In the genomic region with DNA sequence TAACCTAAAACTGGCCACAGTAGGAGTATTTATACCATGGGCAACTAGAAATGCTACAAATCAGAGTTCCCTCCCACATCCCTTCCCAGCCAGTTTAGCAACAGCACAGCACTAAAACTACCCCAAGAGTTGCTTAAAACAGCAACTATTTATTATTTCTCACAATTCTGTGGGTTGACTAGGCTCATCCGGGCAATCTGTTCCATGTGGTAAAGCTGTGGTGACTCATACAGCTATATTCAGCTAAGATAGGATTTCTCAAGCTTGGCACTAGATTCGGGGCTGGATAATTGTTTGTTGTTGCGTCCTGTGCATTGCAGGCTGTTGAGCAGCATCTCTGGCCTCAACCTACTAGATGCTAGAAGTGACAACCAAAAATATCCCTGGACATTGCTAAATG, we compare ENCODE assay signal across 8 cellular contexts. TPM values are rescaled to one million over a fixed set of nuclear protein-coding genes. Genes with fewer than 3 reads are reported as not detected.
A peak's percentile ranks its signal among the peaks of the same experiment; 100 is the strongest.
DNase-seq lines count a peak whose midpoint lies in the region; ATAC-seq, FAIRE-seq and TF ChIP-seq lines count a peak whose summit lies in the region.

No MANE protein-coding gene starts in this region.

- H3K36me3 Mint-ChIP-seq in activated CD4-positive, alpha-beta T cell treated with anti-CD3 and anti-CD28 coated beads, Interleukin-2, amount 10 ng/mL, durations not matched to agents 24 days and 14 days (ENCODE audit: low read depth) = peaks cover 3% of the 10 kb centered on the region

- H3K4me3 ChIP-seq in right lobe of liver = no peak overlapping the region
- no peak overlapping the region for H3K4me3 ChIP-seq in HepG2 (replicated peaks in 1 of 3; ENCODE audit: insufficient read depth in 1 of 3, low read depth in 2 of 3, low read length in 3 of 3)
- H3K4me3 ChIP-seq in upper lobe of right lung = no peak overlapping the region

- no peaks in the 10 kb centered on the region for H3K9me3 Mint-ChIP-seq in activated CD4-positive, alpha-beta T cell treated with anti-CD3 and anti-CD28 coated beads, Interleukin-2, amount 10 ng/mL, durations not matched to agents 24 days and 14 days

- H3K36me3 ChIP-seq in right lobe of liver (no peaks in the 10 kb centered on the region), HepG2 (replicated peaks in 1 of 2; ENCODE audit: control insufficient read depth in 1 of 2, insufficient read depth in 2 of 2, low read length in 2 of 2) (no peaks in the 10 kb centered on the region), upper lobe of right lung (no peaks in the 10 kb centered on the region)

- H3K79me2 ChIP-seq in HepG2 (ENCODE audit: insufficient read depth, low read length) = no peaks in the 10 kb centered on the region

- H3K9ac ChIP-seq in HepG2 (ENCODE audit: insufficient read depth, low read depth, low read length) = no peak overlapping the region

- H3K4me2 ChIP-seq in HepG2 (ENCODE audit: low read depth, low read length) = no peak overlapping the region

- H4K20me1 ChIP-seq in HepG2 (ENCODE audit: insufficient read depth, low read length) = no peaks in the 10 kb centered on the region

- H3K27me3 ChIP-seq in right lobe of liver = no peaks in the 10 kb centered on the region
- peaks cover 0 to 3% of the 10 kb centered on the region in 2 experiments; a peak in 2 of 5 replicates for H3K27me3 ChIP-seq in HepG2 (ENCODE audit: control insufficient read depth in 1 of 2, insufficient read depth in 2 of 2, low read length in 2 of 2)
- no peaks in the 10 kb centered on the region for H3K27me3 ChIP-seq in upper lobe of right lung

- BruUV-seq in HepG2 (replicated peaks; lab: Mats Ljungman, UMichigan) = no TSS peak

- TF ChIP-seq RAD21 in HepG2 (CRISPR knock-in tag; IDR thresholded peaks at IDR 0.05) = no peak

- H3K4me3 Mint-ChIP-seq in activated CD4-positive, alpha-beta T cell treated with anti-CD3 and anti-CD28 coated beads, Interleukin-2, amount 10 ng/mL, durations not matched to agents 24 days and 14 days = peak overlapping the region; percentile 49

- no peaks in the 10 kb centered on the region for H3K4me1 ChIP-seq in right lobe of liver
- no peaks in the 10 kb centered on the region for H3K4me1 ChIP-seq in HepG2 (ENCODE audit: insufficient read depth, low read length)
- H3K4me1 ChIP-seq in upper lobe of right lung = peaks cover 13% of the 10 kb centered on the region

- CTCF ChIA-PET in HepG2 (lab: Yijun Ruan, JAX; ENCODE audit: low intra/inter-chr PET ratio, low total read pairs) = interaction anchor here (1.8 kb wide), 1 partner anchor 238 kb away, joined by 6 read pairs; no protein-coding TSS in a partner anchor
- CTCF ChIA-PET in HEK293T (lab: Yijun Ruan, JAX) = no interaction called here

- intact Hi-C loops in right lobe of liver (cut with DNase I) = no loop called here
- intact Hi-C loops in HepG2 (cut with micrococcal nuclease; ENCODE audit: unreplicated experiment) = no loop called here
- intact Hi-C loops in activated CD4-positive, alpha-beta T cell treated with anti-CD3 and anti-CD28 coated beads, Interleukin-2, amount 10 ng/mL, durations not matched to agents 24 days and 14 days (cut with micrococcal nuclease) = loop anchor here (5.0 kb wide), 2 partner anchors 139 to 309 kb away; partner anchors contain the start of gene REPS1
- intact Hi-C loops in upper lobe of right lung (cut with DNase I) = no loop called here

- TF ChIP-seq POLR2A in right lobe of liver (IDR thresholded peaks at IDR 0.05) (no peak), HepG2 (IDR thresholded peaks at IDR 0.05; ENCODE audit: insufficient read depth in 1 of 2, low read depth in 2 of 2, low read length in 2 of 2) (no peak)

- peak overlapping the region; percentile 98 for H3K27ac Mint-ChIP-seq in activated CD4-positive, alpha-beta T cell treated with anti-CD3 and anti-CD28 coated beads, Interleukin-2, amount 10 ng/mL, durations not matched to agents 24 days and 14 days

- TF ChIP-seq CTCF in right lobe of liver (IDR thresholded peaks at IDR 0.05) (no peak), HepG2 (CRISPR knock-in tag; IDR thresholded peaks at IDR 0.05) (no peak), upper lobe of right lung (IDR thresholded peaks at IDR 0.05) (no peak)

- H3K4me1 Mint-ChIP-seq in activated CD4-positive, alpha-beta T cell treated with anti-CD3 and anti-CD28 coated beads, Interleukin-2, amount 10 ng/mL, durations not matched to agents 24 days and 14 days = peaks cover 44% of the 10 kb centered on the region

- no peak for FAIRE-seq in HepG2 (lab: Jason Lieb, UNC)

- WGBS in right lobe of liver (ENCODE audit: insufficient coverage, low coverage, low lambda C conversion rate, missing lambda C conversion rate) = 59% methylated on average over 3 of the region's 3 CpGs
- WGBS in HepG2 (ENCODE audit: low lambda C conversion rate) = 16% methylated on average over 3 of the region's 3 CpGs

- in situ Hi-C loops in HepG2 (cut with HindIII; ENCODE audit: extremely low pct_ligation_motif_present, low pct_unique_long_range_greater_than_20kb) = no loop called here

- H3K27me3 Mint-ChIP-seq in activated CD4-positive, alpha-beta T cell treated with anti-CD3 and anti-CD28 coated beads, Interleukin-2, amount 10 ng/mL, durations not matched to agents 24 days and 14 days = no peaks in the 10 kb centered on the region

- POLR2A ChIA-PET in HepG2 (lab: Yijun Ruan, JAX) = no interaction called here
- POLR2A ChIA-PET in HEK293T (lab: Yijun Ruan, JAX) = no interaction called here

- H3K9me3 ChIP-seq in right lobe of liver = no peaks in the 10 kb centered on the region
- no peaks in the 10 kb centered on the region for H3K9me3 ChIP-seq in HepG2 (ENCODE audit: low read length)
- H3K9me3 ChIP-seq in upper lobe of right lung = no peaks in the 10 kb centered on the region

- H3K27ac ChIP-seq in right lobe of liver (no peak overlapping the region), HepG2 (ENCODE audit: extremely low read length, insufficient read depth, low read length) (no peak overlapping the region), upper lobe of right lung (no peak overlapping the region)

- DNase-seq in right lobe of liver = no peak
- DNase-seq in HepG2 (ENCODE audit: low spot score) = no peak
- DNase-seq in activated CD4-positive, alpha-beta T cell treated with anti-CD3 and anti-CD28 coated beads, Interleukin-2, amount 10 ng/mL, durations not matched to agents 24 days and 14 days = peak; percentile 73
- peak; percentile 34 for DNase-seq in glomerular visceral epithelial cell (ENCODE audit: extremely low spot score)
- no peak for DNase-seq in upper lobe of right lung
- no peak for DNase-seq in HEK293T (ENCODE audit: extremely low spot score)
- no peak for DNase-seq in NCI-H2227 treated with DMSO at 0.1 percent for 48 hours (lab: John Stamatoyannopoulos, UW)

- no peak overlapping the region for H2AFZ ChIP-seq in HepG2 (ENCODE audit: low read length)

- TF ChIP-seq EP300 in HepG2 (IDR thresholded peaks at IDR 0.05; ENCODE audit: low read depth in 2 of 2, low read length in 2 of 2) (no peak), HepG2 (CRISPR knock-in tag; IDR thresholded peaks at IDR 0.05; ENCODE audit: borderline replicate concordance) (no peak)

- peak; percentile 14 to 55 (median 37) for ATAC-seq in right lobe of liver
- no peak for ATAC-seq in HepG2
- peak; percentile 73 for ATAC-seq in upper lobe of right lung
- no peak for ATAC-seq in GM21717 (IDR thresholded peaks at IDR 0.05; ENCODE audit: unreplicated experiment)

TF ChIP-seq in HepG2, 621 proteins besides CTCF, POLR2A, EP300 and RAD21 (continues in another document):
- TF ChIP-seq ZNF580 (CRISPR knock-in tag; IDR thresholded peaks at IDR 0.05; ENCODE audit: borderline replicate concordance, low read depth) = no peak

TF ChIP-seq in HEK293T, 16 proteins besides CTCF, POLR2A, EP300 and RAD21 (continues in another document):
- TF ChIP-seq NFRKB (IDR thresholded peaks at IDR 0.05) = no peak
- no peak for TF ChIP-seq FOXK2 (IDR thresholded peaks at IDR 0.05)
- no peak for TF ChIP-seq CTBP1 (IDR thresholded peaks at IDR 0.05; ENCODE audit: borderline replicate concordance)
- no peak for TF ChIP-seq LEF1 (IDR thresholded peaks at IDR 0.05; ENCODE audit: borderline replicate concordance)
- no peak for TF ChIP-seq BHLHE40 (IDR thresholded peaks at IDR 0.05; ENCODE audit: borderline replicate concordance)
- no peak for TF ChIP-seq TARDBP (IDR thresholded peaks at IDR 0.05)

RNA-seq across cellular contexts. Expression of gene HECA, which starts 8.6 kb away (rescaled TPM):
- total RNA-seq in right lobe of liver (10 to 100 TPM in 4 of 6 experiments, 1 to 10 TPM in 2; 6.8 to 12.2 (median 11.0) TPM), HepG2 (2016; rRNA removed; fragmentation: Illumina TruSeq; extraction: Trizol) (0.15 and 0.18 TPM in 2 replicates), upper lobe of right lung (48.9 TPM)
- total RNA-seq in HepG2 (2016; cell fraction: cytosol; rRNA removed; fragmentation: Illumina TruSeq; extraction: Trizol; ENCODE audit: low read depth) = 0.10 TPM in 1 of 2 replicates, not detected in the other
- 0.13 and 0.17 TPM in 2 replicates for total RNA-seq in HepG2 (2016; cell fraction: insoluble cytoplasmic fraction; rRNA removed; fragmentation: Illumina TruSeq; extraction: Trizol)
- 0.09 and 0.10 TPM in 2 replicates for total RNA-seq in HepG2 (2016; cell fraction: membrane; rRNA removed; fragmentation: Illumina TruSeq; extraction: Trizol)
- 0.13 and 0.16 TPM in 2 replicates for total RNA-seq in HepG2 (2016; cell fraction: nucleus; rRNA removed; fragmentation: Illumina TruSeq; extraction: Trizol)
- polyA plus RNA-seq in HepG2 (2011; rRNA removed) = 0.49 and 0.68 TPM in 2 replicates
- 0.25 and 0.47 TPM in 2 replicates for polyA plus RNA-seq in HepG2 (2011; cell fraction: cytosol; rRNA removed)
- polyA plus RNA-seq in HepG2 (2011; cell fraction: nucleus; rRNA removed) = 0.35 and 0.52 TPM in 2 replicates
- polyA plus RNA-seq in HepG2 (2012) = 0.87 and 1.8 TPM in 2 replicates
- polyA plus RNA-seq in HepG2 (2016; cell fraction: cytosol; fragmentation: Illumina TruSeq; extraction: Trizol; ENCODE audit: low read depth) = not detected in 2 replicates
- 0.13 and 0.22 TPM in 2 replicates for polyA plus RNA-seq in HepG2 (2016; cell fraction: insoluble cytoplasmic fraction; fragmentation: Illumina TruSeq; extraction: Trizol; ENCODE audit: low read depth)
- 0.03 and 0.08 TPM in 2 replicates for polyA plus RNA-seq in HepG2 (2016; cell fraction: membrane; fragmentation: Illumina TruSeq; extraction: Trizol; ENCODE audit: low read depth)
- polyA plus RNA-seq in HepG2 (2016; cell fraction: nucleus; fragmentation: Illumina TruSeq; extraction: Trizol; ENCODE audit: insufficient read depth, low read depth) = 0.12 and 0.15 TPM in 2 replicates
- 1.0 and 7.6 TPM in 2 replicates for polyA minus RNA-seq in HepG2 (2011; rRNA and poly(A)+ RNA removed; ENCODE audit: low replicate concordance)
- polyA minus RNA-seq in HepG2 (2011; cell fraction: cytosol; rRNA and poly(A)+ RNA removed) = 0.70 and 1.2 TPM in 2 replicates
- 0.77 and 1.4 TPM in 2 replicates for polyA minus RNA-seq in HepG2 (2011; cell fraction: nucleus; rRNA and poly(A)+ RNA removed)
- 45.7 and 47.7 TPM in 2 replicates for total RNA-seq in activated CD4-positive, alpha-beta T cell treated with anti-CD3 and anti-CD28 coated beads, Interleukin-2, amount 10 ng/mL, durations not matched to agents 24 days and 14 days

Comparison
In these comparisons a context has a peak if more than half of its experiments do, and no peak if none do; other contexts are left out.
1. ATAC-seq: peak in right lobe of liver (4 of 4) and upper lobe of right lung (single experiment); none in HepG2 (single experiment) and GM21717 (single experiment).
2. RNA of gene HECA, which starts 8.6 kb away (total RNA-seq): 48.9 TPM in upper lobe of right lung (single experiment), 45.7 to 47.7 TPM in activated CD4-positive, alpha-beta T cell treated with anti-CD3 and anti-CD28 coated beads, Interleukin-2, amount 10 ng/mL, durations not matched to agents 24 days and 14 days and 6.8 to 12.2 TPM in right lobe of liver; 0.09 to 0.18 TPM in HepG2; every median in the first group is over 4 times any median in the second.
3. DNase-seq: peak in activated CD4-positive, alpha-beta T cell treated with anti-CD3 and anti-CD28 coated beads, Interleukin-2, amount 10 ng/mL, durations not matched to agents 24 days and 14 days (single experiment) and glomerular visceral epithelial cell (single experiment); none in right lobe of liver (0 of 3), HepG2 (single experiment), upper lobe of right lung (single experiment), HEK293T (single experiment) and NCI-H2227 treated with DMSO at 0.1 percent for 48 hours (single experiment).